8 cellular contexts compared by ENCODE assay signal in the genomic region with DNA sequence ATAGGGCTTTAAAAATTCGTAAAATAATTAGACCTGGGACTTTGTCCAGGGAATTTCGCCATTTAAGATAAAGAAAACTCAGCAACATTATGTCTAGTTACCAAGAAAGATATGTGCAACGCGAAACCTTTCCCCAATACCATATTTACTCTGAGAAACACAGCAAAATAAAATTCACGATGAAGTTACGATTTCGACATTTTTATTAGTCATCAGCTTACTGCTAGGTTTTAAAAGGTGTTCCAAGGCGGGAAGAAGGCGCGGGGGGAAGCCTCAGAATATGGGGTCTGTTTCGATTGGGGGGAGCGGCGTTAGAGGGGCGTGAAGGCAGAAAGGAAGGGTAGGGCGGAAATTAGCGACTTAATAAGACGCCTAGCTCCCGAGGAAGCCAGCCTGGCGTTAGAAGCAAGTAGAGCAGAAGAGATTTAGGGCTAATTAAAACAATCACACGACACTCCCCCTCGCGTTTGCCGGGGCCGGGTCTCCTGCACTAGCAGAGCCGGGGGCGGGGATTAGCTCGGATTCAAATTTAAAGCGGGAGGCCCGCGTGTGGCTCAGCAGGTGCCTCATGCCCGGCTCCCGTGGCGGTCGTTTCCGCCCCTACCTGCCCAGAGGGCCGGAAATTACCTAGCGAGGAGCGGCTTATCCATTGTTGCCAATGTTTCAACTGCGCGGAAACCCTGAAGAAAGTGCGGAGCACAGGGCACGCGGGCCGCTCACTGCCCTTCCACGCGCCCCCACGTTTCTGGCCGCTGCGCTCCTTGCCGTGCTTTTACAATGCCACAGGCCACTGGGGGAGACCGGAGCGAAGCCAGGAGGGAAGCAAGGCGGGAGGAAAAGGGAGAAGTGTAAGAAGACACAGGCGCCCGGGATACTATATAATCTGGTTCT. TPM values are rescaled to one million over a fixed set of nuclear protein-coding genes. Genes with fewer than 3 reads are reported as not detected.
DNase-seq lines count a peak whose midpoint lies in the region; ATAC-seq and TF ChIP-seq lines count a peak whose summit lies in the region.

No MANE protein-coding gene starts in this region.

- no peak for TF ChIP-seq EP300 in tibial nerve (IDR thresholded peaks at IDR 0.05)

- H4K12ac ChIP-seq in trophoblast cell (ENCODE audit: low read depth, low read length), result peak overlapping the region; percentile 96

- H3K79me2 ChIP-seq in trophoblast cell (ENCODE audit: control insufficient read depth, insufficient read depth, low read length, poor library complexity), result peaks cover 15% of the 10 kb centered on the region

- H3K27ac Mint-ChIP-seq in activated naive CD8-positive, alpha-beta T cell treated with anti-CD3 and anti-CD28 coated beads for 36 hours, result peak overlapping the region; percentile 100

- H3K14ac ChIP-seq in trophoblast cell (ENCODE audit: low read length), result peak overlapping the region; percentile 96

- H4K91ac ChIP-seq in trophoblast cell (ENCODE audit: low read depth, low read length), result peak overlapping the region; percentile 93

- H3K4me1 ChIP-seq in cardiac muscle cell (ENCODE audit: low read depth) (peaks cover 18% of the 10 kb centered on the region), trophoblast cell (ENCODE audit: control insufficient read depth in 1 of 2, insufficient read depth in 2 of 2, low read length in 2 of 2) (peaks cover 0 to 2% of the 10 kb centered on the region in 2 experiments), tibial nerve (peaks cover 0 to 35% (median 19%) of the 10 kb centered on the region in 4 donors)

- H3K36me3 ChIP-seq in cardiac muscle cell, result no peaks in the 10 kb centered on the region
- H3K36me3 ChIP-seq in trophoblast cell (ENCODE audit: control insufficient read depth in 1 of 2, insufficient read depth in 2 of 2, low read length in 2 of 2), result no peaks in the 10 kb centered on the region
- H3K36me3 ChIP-seq in tibial nerve, result no peaks in the 10 kb centered on the region

- peak overlapping the region; percentile 90 for H2BK5ac ChIP-seq in trophoblast cell (ENCODE audit: low read depth, low read length, poor library complexity)

- peak in 1 of 2 donors; percentile 20 for TF ChIP-seq POLR2A in tibial nerve (IDR thresholded peaks at IDR 0.05)

- H2BK12ac ChIP-seq in trophoblast cell (ENCODE audit: low read length), result peak overlapping the region; percentile 54

- H3K9ac ChIP-seq in trophoblast cell (ENCODE audit: low read length), result peak overlapping the region; percentile 88

- TF ChIP-seq CTCF in GM12872 (IDR thresholded peaks at IDR 0.05; ENCODE audit: insufficient read depth, low read depth, low read length) (0 out of 3 replicates have a peak, but pooled peaks have one; percentile 8), cardiac muscle cell (IDR thresholded peaks at IDR 0.05; ENCODE audit: low read depth, low read length) (no peak), tibial nerve (IDR thresholded peaks at IDR 0.05) (no peak)

- H3K9me3 Mint-ChIP-seq in activated naive CD8-positive, alpha-beta T cell treated with anti-CD3 and anti-CD28 coated beads for 36 hours, result peaks cover 4% of the 10 kb centered on the region

- H3K23ac ChIP-seq in trophoblast cell (ENCODE audit: low read length), result no peak overlapping the region

- DNase-seq in NCI-H1105 treated with DMSO at 0.1 percent for 48 hours (lab: John Stamatoyannopoulos, UW) (peak; percentile 97), SKM-1 (lab: John Stamatoyannopoulos, UW; ENCODE audit: unreplicated experiment) (peak; percentile 77), cardiac muscle cell (ENCODE audit: low read depth in 1 of 2, low spot score in 1 of 2) (peak; percentile 76 to 92), trophoblast cell (peak; percentile 89 to 94), tibial nerve (ENCODE audit: low spot score in 2 of 2) (peak; percentile 48 to 70)
- DNase-seq in activated naive CD8-positive, alpha-beta T cell treated with anti-CD3 and anti-CD28 coated beads for 36 hours, result peak; percentile 92

- peaks cover 5% of the 10 kb centered on the region for H3K27me3 Mint-ChIP-seq in activated naive CD8-positive, alpha-beta T cell treated with anti-CD3 and anti-CD28 coated beads for 36 hours

- H3K79me1 ChIP-seq in trophoblast cell (ENCODE audit: low read length), result peaks cover 17% of the 10 kb centered on the region

- H3K27me3 ChIP-seq in cardiac muscle cell (no peaks in the 10 kb centered on the region), trophoblast cell (ENCODE audit: insufficient read depth, low read length) (no peaks in the 10 kb centered on the region), tibial nerve (no peaks in the 10 kb centered on the region)

- peak overlapping the region; percentile 99 for H2AFZ ChIP-seq in trophoblast cell (ENCODE audit: insufficient read depth, low read length, poor library complexity)

- H3K4me1 Mint-ChIP-seq in activated naive CD8-positive, alpha-beta T cell treated with anti-CD3 and anti-CD28 coated beads for 36 hours, result peaks cover 26% of the 10 kb centered on the region

- H3K4me2 ChIP-seq in trophoblast cell (ENCODE audit: low read length), result peak overlapping the region; percentile 92

- H3K4me3 Mint-ChIP-seq in activated naive CD8-positive, alpha-beta T cell treated with anti-CD3 and anti-CD28 coated beads for 36 hours, result peak overlapping the region; percentile 86

- H2BK120ac ChIP-seq in trophoblast cell (ENCODE audit: insufficient read depth, low read length, poor library complexity), result peak overlapping the region; percentile 99

- peak overlapping the region; percentile 97 for H3K18ac ChIP-seq in trophoblast cell (ENCODE audit: low read length)

- ATAC-seq in HG02678 (IDR thresholded peaks at IDR 0.05; ENCODE audit: unreplicated experiment), result peak; percentile 30

- H3K4ac ChIP-seq in trophoblast cell (ENCODE audit: low read depth, low read length), result peak overlapping the region; percentile 93

- H4K8ac ChIP-seq in trophoblast cell (ENCODE audit: low read depth, low read length), result peak overlapping the region; percentile 98

- no peaks in the 10 kb centered on the region for H3K9me3 ChIP-seq in cardiac muscle cell (ENCODE audit: low read depth)
- H3K9me3 ChIP-seq in trophoblast cell (ENCODE audit: insufficient read depth, low read depth, low read length), result no peaks in the 10 kb centered on the region
- no peaks in the 10 kb centered on the region for H3K9me3 ChIP-seq in tibial nerve

- peak overlapping the region; percentile 88 for H3K27ac ChIP-seq in cardiac muscle cell
- peak overlapping the region; percentile 98 for H3K27ac ChIP-seq in trophoblast cell (ENCODE audit: low read depth, low read length)
- H3K27ac ChIP-seq in tibial nerve, result peak overlapping the region; percentile 80 to 97 (median 86)

- peak overlapping the region; percentile 83 for H3K4me3 ChIP-seq in cardiac muscle cell
- H3K4me3 ChIP-seq in trophoblast cell (ENCODE audit: low read depth, low read length), result peak overlapping the region; percentile 86
- H3K4me3 ChIP-seq in tibial nerve, result peak overlapping the region; percentile 79 to 97 (median 89)

- H3K36me3 Mint-ChIP-seq in activated naive CD8-positive, alpha-beta T cell treated with anti-CD3 and anti-CD28 coated beads for 36 hours, result peaks cover 1% of the 10 kb centered on the region

- peak overlapping the region; percentile 27 for H2AK5ac ChIP-seq in trophoblast cell (ENCODE audit: low read length)

- no CpG with 5 or more reads among the region's 55 CpGs for WGBS in trophoblast cell (ENCODE audit: extremely low coverage, insufficient coverage, insufficient read length)
- WGBS in tibial nerve, 2 donors, result 0 to 1% methylated on average over 46 to 55 of the region's 55 CpGs

RNA-seq across cellular contexts. Expression of a gene that starts 0.8 kb away (rescaled TPM):
- 10 to 100 TPM; 13.5 to 17.3 TPM for total RNA-seq in activated naive CD8-positive, alpha-beta T cell treated with anti-CD3 and anti-CD28 coated beads for 36 hours
- total RNA-seq in cardiac muscle cell (6.4 and 21.9 TPM in 2 replicates), tibial nerve (10 to 100 TPM; 21.0 to 33.7 (median 21.8) TPM)
- polyA plus RNA-seq in cardiac muscle cell, result 9.2 and 25.6 TPM in 2 replicates
- 28.6 and 29.4 TPM in 2 replicates for polyA plus RNA-seq in trophoblast cell (2013)

Comparison
In these comparisons a context has a peak if more than half of its experiments do, and no peak if none do; other contexts are left out.
1. Peak in every context shown above with its lines: DNase-seq, ATAC-seq, H3K4me3 ChIP-seq and H3K27ac ChIP-seq.